8 cellular contexts compared by ENCODE assay signal in genomic region chr5:177454397-177455035, GRCh38. TPM values are rescaled to one million over a fixed set of nuclear protein-coding genes. Genes with fewer than 3 reads are reported as not detected.
A peak's percentile ranks its signal among the peaks of the same experiment; 100 is the strongest.
DNase-seq lines count a peak whose midpoint lies in the region; ATAC-seq, FAIRE-seq and TF ChIP-seq lines count a peak whose summit lies in the region.

No MANE protein-coding gene starts in this region.

- H3K27ac ChIP-seq in CD8-positive, alpha-beta T cell (ENCODE audit: low read depth, low read length) = peak overlapping the region; percentile 88
- H3K27ac ChIP-seq in H1 (ENCODE audit: low read depth, low read length) (peak overlapping the region; percentile 86; the same call in 1 of the 2 replicates), mesendoderm (ENCODE audit: low read depth, low read length) (no peak overlapping the region)

- peak; percentile 84 for TF ChIP-seq CTCF in CD8-positive, alpha-beta T cell (IDR thresholded peaks at IDR 0.05)
- peak in 2 of 3 experiments; percentile 82 to 88; a peak in 3 of 4 replicates for TF ChIP-seq CTCF in H1 (IDR thresholded peaks at IDR 0.05; ENCODE audit: control extremely low read depth in 1 of 3, insufficient read depth in 1 of 3, low read depth in 1 of 3, low read length in 3 of 3)

- H2BK120ac ChIP-seq in H1 (replicated peaks; ENCODE audit: low read depth, low read length) (no peak overlapping the region), mesendoderm (ENCODE audit: low read depth, low read length) (no peak overlapping the region)

- H2AFZ ChIP-seq in H1 (ENCODE audit: low read length) = no peak overlapping the region

- H3K23me2 ChIP-seq in H1 (ENCODE audit: low read depth, low read length) = peaks cover 15% of the 10 kb centered on the region; the same call in 1 of the 2 replicates

- peaks cover 18% of the 10 kb centered on the region for H3K4me1 Mint-ChIP-seq in CD8-positive, alpha-beta T cell (ENCODE audit: low read depth)
- H3K4me1 Mint-ChIP-seq in activated CD8-positive, alpha-beta memory T cell treated with anti-CD3 and anti-CD28 coated beads, Interleukin-2, amount 10 ng/mL, durations not matched to agents 7 days and 5 days = peaks cover 18% of the 10 kb centered on the region

- peak; percentile 72 to 85 for TF ChIP-seq RAD21 in H1 (IDR thresholded peaks at IDR 0.05 in 1 of 2, conservative IDR thresholded peaks at IDR 0.05 in 1 of 2; ENCODE audit: low read depth in 2 of 2, low read length in 2 of 2)

- TF ChIP-seq EP300 in H1 (IDR thresholded peaks at IDR 0.05; ENCODE audit: borderline replicate concordance in 1 of 2, low read depth in 2 of 2, low read length in 2 of 2) = peak in 1 of 2 experiments; percentile 67; a peak in 1 of 3 replicates

- peaks cover 22 to 23% of the 10 kb centered on the region in 2 experiments for H4K20me1 ChIP-seq in H1 (replicated peaks in 1 of 2; ENCODE audit: control insufficient read depth in 1 of 2, insufficient read depth in 2 of 2, low read length in 2 of 2)

- peak overlapping the region; percentile 93 for H3K4me3 ChIP-seq in CD8-positive, alpha-beta T cell (ENCODE audit: low read depth, low read length)
- H3K4me3 ChIP-seq in H1 (ENCODE audit: extremely low read depth in 1 of 4, insufficient read depth in 2 of 4, low read depth in 3 of 4, low read length in 4 of 4) = peak overlapping the region; percentile 47 to 86 (median 81)
- H3K4me3 ChIP-seq in mesendoderm (ENCODE audit: low read length) = no peak overlapping the region

- H3K18ac ChIP-seq in H1 (ENCODE audit: extremely low read depth, low read length) (peak overlapping the region; percentile 51; the same call in 1 of the 2 replicates), mesendoderm (ENCODE audit: low read length) (peak overlapping the region; percentile 29)

- H3K9me3 Mint-ChIP-seq in CD8-positive, alpha-beta T cell = no peaks in the 10 kb centered on the region
- H3K9me3 Mint-ChIP-seq in activated CD8-positive, alpha-beta memory T cell treated with anti-CD3 and anti-CD28 coated beads, Interleukin-2, amount 10 ng/mL, durations not matched to agents 7 days and 5 days (ENCODE audit: low read depth) = no peaks in the 10 kb centered on the region

- H3K4ac ChIP-seq in H1 (replicated peaks; ENCODE audit: insufficient read length, low read depth, low read length) (no peak overlapping the region), mesendoderm (ENCODE audit: low read depth, low read length) (no peak overlapping the region)

- peak; percentile 55 for ATAC-seq in CD8-positive, alpha-beta T cell
- ATAC-seq in GM19397 (IDR thresholded peaks at IDR 0.05; ENCODE audit: unreplicated experiment) = peak; percentile 58
- peak; percentile 34 for ATAC-seq in HG03558 (IDR thresholded peaks at IDR 0.05; ENCODE audit: extremely low read depth, unreplicated experiment)
- ATAC-seq in activated CD8-positive, alpha-beta memory T cell treated with anti-CD3 and anti-CD28 coated beads, Interleukin-2, amount 10 ng/mL, durations not matched to agents 7 days and 5 days = peak; percentile 60

- H3K27me3 Mint-ChIP-seq in CD8-positive, alpha-beta T cell (ENCODE audit: low read depth) = no peaks in the 10 kb centered on the region
- H3K27me3 Mint-ChIP-seq in activated CD8-positive, alpha-beta memory T cell treated with anti-CD3 and anti-CD28 coated beads, Interleukin-2, amount 10 ng/mL, durations not matched to agents 7 days and 5 days = peaks cover 5% of the 10 kb centered on the region

- FAIRE-seq in H1 (lab: Jason Lieb, UNC) = no peak

- intact Hi-C loops in CD8-positive, alpha-beta T cell (cut with DNase I, micrococcal nuclease) = loop anchor here (1.0 to 5.0 kb wide), 8 partner anchors 8 to 337 kb away; partner anchors contain the start of genes GRK6 (in 2 of the 2) and PRR7 (in 2 of the 2)

- WGBS in H1 (ENCODE audit: extremely low coverage in 1 of 2, insufficient coverage in 1 of 2, insufficient read length in 1 of 2, insufficient replicate concordance in 2 of 2, low coverage in 1 of 2, low lambda C conversion rate in 2 of 2, missing lambda C conversion rate in 1 of 2), 2 experiments = 1% methylated on average over 65 of the region's 84 CpGs; no CpG with 5 or more reads in 1 of the 2 experiments
- no CpG with 5 or more reads among the region's 84 CpGs for WGBS in mesendoderm (ENCODE audit: extremely low coverage, insufficient coverage, low lambda C conversion rate)

- H2BK12ac ChIP-seq in H1 (ENCODE audit: low read depth, low read length) = no peak overlapping the region

- H3K27me3 ChIP-seq in CD8-positive, alpha-beta T cell (ENCODE audit: insufficient read depth, low read length) = no peaks in the 10 kb centered on the region
- peaks cover 0 to 10% (median 8%) of the 10 kb centered on the region in 4 experiments; a peak in 2 of 7 replicates for H3K27me3 ChIP-seq in H1 (replicated peaks in 1 of 4; ENCODE audit: control insufficient read depth in 3 of 4, extremely low read depth in 1 of 4, insufficient read depth in 3 of 4, low read length in 3 of 4)
- no peaks in the 10 kb centered on the region for H3K27me3 ChIP-seq in mesendoderm (ENCODE audit: insufficient read depth, low read length, poor library complexity)

- H2BK15ac ChIP-seq in H1 (ENCODE audit: low read length) (no peak overlapping the region), mesendoderm (replicated peaks; ENCODE audit: low read depth) (no peak overlapping the region)

- peak overlapping the region; percentile 81 to 93 for H3K4me2 ChIP-seq in H1 (ENCODE audit: insufficient read depth in 1 of 2, low read depth in 2 of 2, low read length in 2 of 2)
- H3K4me2 ChIP-seq in mesendoderm (ENCODE audit: low read length) = peak overlapping the region; percentile 84

- peak overlapping the region; percentile 82 for H4K91ac ChIP-seq in H1 (replicated peaks; ENCODE audit: insufficient read length, low read length)

- H3K36me3 ChIP-seq in CD8-positive, alpha-beta T cell (ENCODE audit: insufficient read depth, low read length) = no peaks in the 10 kb centered on the region
- H3K36me3 ChIP-seq in H1 (ENCODE audit: control insufficient read depth in 2 of 4, insufficient read depth in 4 of 4, low read length in 3 of 4) (peaks cover 11 to 26% (median 23%) of the 10 kb centered on the region in 4 experiments; a peak in 7 of 8 replicates), mesendoderm (ENCODE audit: control insufficient read depth, insufficient read depth, low read length) (peaks cover 8% of the 10 kb centered on the region)

- H2BK20ac ChIP-seq in H1 (ENCODE audit: low read length) = no peak overlapping the region

- peak overlapping the region; percentile 39 to 96 (median 90); a peak in 6 of 7 replicates for H3K9ac ChIP-seq in H1 (replicated peaks in 1 of 4; ENCODE audit: extremely low read depth in 1 of 4, low read depth in 3 of 4, low read length in 3 of 4)
- peak overlapping the region; percentile 67 for H3K9ac ChIP-seq in mesendoderm (ENCODE audit: low read length)

- no peak overlapping the region for H2AK5ac ChIP-seq in H1 (ENCODE audit: low read depth, low read length)
- H2AK5ac ChIP-seq in mesendoderm (ENCODE audit: low read length) = no peak overlapping the region

- peak overlapping the region; percentile 85 for H3K27ac Mint-ChIP-seq in CD8-positive, alpha-beta T cell
- no peak overlapping the region for H3K27ac Mint-ChIP-seq in activated CD8-positive, alpha-beta memory T cell treated with anti-CD3 and anti-CD28 coated beads, Interleukin-2, amount 10 ng/mL, durations not matched to agents 7 days and 5 days

- H3K56ac ChIP-seq in H1 (replicated peaks; ENCODE audit: insufficient read length, low read depth, low read length) (no peak overlapping the region), mesendoderm (ENCODE audit: low read length) (peak overlapping the region; percentile 86)

- H2BK5ac ChIP-seq in H1 (ENCODE audit: low read depth, low read length) (0 out of 2 replicates have a peak overlapping the region, but pooled peaks have one; percentile 66), mesendoderm (ENCODE audit: low read length) (no peak overlapping the region)

- peaks cover 4% of the 10 kb centered on the region for H3K36me3 Mint-ChIP-seq in CD8-positive, alpha-beta T cell
- H3K36me3 Mint-ChIP-seq in activated CD8-positive, alpha-beta memory T cell treated with anti-CD3 and anti-CD28 coated beads, Interleukin-2, amount 10 ng/mL, durations not matched to agents 7 days and 5 days = peaks cover 2% of the 10 kb centered on the region

- H3K79me2 ChIP-seq in H1 (ENCODE audit: control insufficient read depth in 1 of 2, insufficient read depth in 2 of 2, low read length in 2 of 2) (no peaks in the 10 kb centered on the region), mesendoderm (ENCODE audit: control insufficient read depth, insufficient read depth, low read length) (no peaks in the 10 kb centered on the region)

- CTCF ChIA-PET in CD8-positive, alpha-beta T cell (lab: Charles Lee) = interaction anchor here (1.0 to 26.7 kb wide), 32 partner anchors 11 to 917 kb away, joined by 3 to 628 read pairs (median 6); partner anchors contain the start of genes DBN1, F12, GRK6 and PDLIM7
- CTCF ChIA-PET in activated CD8-positive, alpha-beta memory T cell treated with anti-CD3 and anti-CD28 coated beads, Interleukin-2, amount 10 ng/mL, durations not matched to agents 7 days and 5 days (lab: Charles Lee) = interaction anchor here (0.9 to 25.5 kb wide), 35 partner anchors 9 to 340 kb away, joined by 3 to 717 read pairs (median 10); partner anchors contain the start of genes DDX41, F12, GRK6 and LMAN2
- CTCF ChIA-PET in H1 (lab: Charles Lee; ENCODE audit: partially characterized antibody) = interaction anchor here (0.6 to 23.6 kb wide), 24 partner anchors 9 to 146 kb away, joined by 3 to 430 read pairs (median 7); partner anchors contain the start of genes F12, MXD3, PFN3 and PRR7

- H4K5ac ChIP-seq in H1 (ENCODE audit: insufficient read length, low read depth, low read length) (no peak overlapping the region), mesendoderm (ENCODE audit: low read length) (no peak overlapping the region)

- no peaks in the 10 kb centered on the region; the same call in 1 of the 2 replicates for H3K79me1 ChIP-seq in H1 (ENCODE audit: low read depth, low read length)
- H3K79me1 ChIP-seq in mesendoderm (ENCODE audit: low read length) = no peaks in the 10 kb centered on the region

- H3K9me3 ChIP-seq in CD8-positive, alpha-beta T cell (ENCODE audit: low read length) = no peaks in the 10 kb centered on the region
- no peaks in the 10 kb centered on the region for H3K9me3 ChIP-seq in H1 (ENCODE audit: insufficient read depth in 2 of 2, low read depth in 1 of 2, low read length in 1 of 2)

- DNase-seq in CD8-positive, alpha-beta T cell = peak; percentile 90 to 98 (median 94)
- peak; percentile 59 for DNase-seq in NK-92 (lab: John Stamatoyannopoulos, UW; ENCODE audit: unreplicated experiment)
- peak; percentile 93 for DNase-seq in activated CD8-positive, alpha-beta memory T cell treated with anti-CD3 and anti-CD28 coated beads, Interleukin-2, amount 10 ng/mL, durations not matched to agents 7 days and 5 days
- peak in 1 of 2 experiments; percentile 98 for DNase-seq in H1 (ENCODE audit: low read depth in 1 of 2, low spot score in 2 of 2)
- peak; percentile 92 for DNase-seq in mesendoderm
- DNase-seq in stimulated activated CD8-positive, alpha-beta memory T cell treated with anti-CD3 and anti-CD28 coated beads, Interleukin-12 subunit alpha, Interleukin-12 subunit beta, amount 100 ng/mL, for 4 hours (ENCODE audit: low read depth) = peak; percentile 92

- H3K4me3 Mint-ChIP-seq in CD8-positive, alpha-beta T cell = peak overlapping the region; percentile 86
- peak overlapping the region; percentile 78 for H3K4me3 Mint-ChIP-seq in activated CD8-positive, alpha-beta memory T cell treated with anti-CD3 and anti-CD28 coated beads, Interleukin-2, amount 10 ng/mL, durations not matched to agents 7 days and 5 days

- H4K8ac ChIP-seq in H1 (ENCODE audit: extremely low read depth, insufficient read depth, low read length) = peak overlapping the region; percentile 90
- H4K8ac ChIP-seq in mesendoderm (ENCODE audit: low read depth, low read length) = no peak overlapping the region

- H3K23ac ChIP-seq in H1 (ENCODE audit: insufficient read length) (no peak overlapping the region), mesendoderm (ENCODE audit: low read length) (peak overlapping the region; percentile 57)

- H3K14ac ChIP-seq in H1 (ENCODE audit: insufficient read length) = no peak overlapping the region

- H3K4me1 ChIP-seq in CD8-positive, alpha-beta T cell (ENCODE audit: insufficient read depth, low read length) = peaks cover 16% of the 10 kb centered on the region
- H3K4me1 ChIP-seq in H1 (replicated peaks in 1 of 4; ENCODE audit: control insufficient read depth in 3 of 4, insufficient read depth in 4 of 4, low read length in 3 of 4) = peaks cover 0 to 22% (median 10%) of the 10 kb centered on the region in 4 experiments; a peak in 6 of 7 replicates
- no peaks in the 10 kb centered on the region for H3K4me1 ChIP-seq in mesendoderm (ENCODE audit: control insufficient read depth, low read depth, low read length)

- TF ChIP-seq POLR2A in H1 (IDR thresholded peaks at IDR 0.05; ENCODE audit: control extremely low read depth in 1 of 2, low read depth in 2 of 2, low read length in 2 of 2) = peak in 1 of 2 experiments; percentile 63; a peak in 1 of 3 replicates

- POLR2A ChIA-PET in CD8-positive, alpha-beta T cell (lab: Charles Lee) = interaction anchor here (0.9 to 22.6 kb wide), 14 partner anchors 8 to 321 kb away, joined by 3 to 498 read pairs (median 6); partner anchors contain the start of genes F12, GRK6, LMAN2 and NSD1
- POLR2A ChIA-PET in H1 (lab: Charles Lee; ENCODE audit: partially characterized antibody) = interaction anchor here (0.7 to 67.5 kb wide), 34 partner anchors 15 to 666 kb away, joined by 3 to 3349 read pairs (median 6); partner anchors contain the start of genes DBN1, DOK3, F12 and GRK6

RNA-seq across cellular contexts. Expression of gene PRR7, which starts 7.9 kb away (rescaled TPM):
- total RNA-seq in CD8-positive, alpha-beta T cell = 10 to 100 TPM; 21.0 TPM
- total RNA-seq in activated CD8-positive, alpha-beta memory T cell treated with anti-CD3 and anti-CD28 coated beads, Interleukin-2, amount 10 ng/mL, durations not matched to agents 7 days and 5 days = 1 to 10 TPM; 3.1 to 5.3 TPM
- total RNA-seq in H1 (2021; fragmentation: NEBNext Ultra II Directional; extraction: Animal tissue kit (Norgen Biotek cat#: 25700)) = 8.0 and 8.6 TPM in 2 replicates
- 11.8 and 23.1 TPM in 2 replicates for polyA plus RNA-seq in H1 (2011; rRNA removed)
- 11.7 TPM for polyA plus RNA-seq in H1 (2011; cell fraction: cytosol; rRNA removed)
- polyA plus RNA-seq in H1 (2011; cell fraction: nucleus; rRNA removed) = 12.5 TPM
- polyA plus RNA-seq in H1 (2012, experiment 1 of 2) = 0.79 to 4.9 TPM (median 4.9 TPM) in 4 replicates
- polyA plus RNA-seq in H1 (2012, experiment 2 of 2) = 2.8 TPM
- 5.2 TPM for polyA plus RNA-seq in H1 (2013, experiment 1 of 2)
- 4.9 TPM for polyA plus RNA-seq in H1 (2013, experiment 2 of 2)
- polyA minus RNA-seq in H1 (2011; rRNA and poly(A)+ RNA removed) = 0.12 and 0.13 TPM in 2 replicates
- 5.2 TPM for polyA minus RNA-seq in H1 (2011; cell fraction: cytosol; rRNA and poly(A)+ RNA removed)
- 7.5 TPM for polyA minus RNA-seq in H1 (2011; cell fraction: nucleus; rRNA and poly(A)+ RNA removed)
- polyA plus RNA-seq in mesendoderm (2013, experiment 1 of 2) = 2.6 TPM
- polyA plus RNA-seq in mesendoderm (2013, experiment 2 of 2) = 2.9 TPM

RNA-seq across cellular contexts. Expression of gene DBN1, which starts 18.9 kb away (rescaled TPM):
- total RNA-seq in CD8-positive, alpha-beta T cell = 10 to 100 TPM; 16.2 to 19.9 TPM
- total RNA-seq in activated CD8-positive, alpha-beta memory T cell treated with anti-CD3 and anti-CD28 coated beads, Interleukin-2, amount 10 ng/mL, durations not matched to agents 7 days and 5 days = 100 to 1,000 TPM in 1 of 2 experiments, 10 to 100 TPM in 1; 81.5 to 128 TPM
- total RNA-seq in H1 (2021; fragmentation: NEBNext Ultra II Directional; extraction: Animal tissue kit (Norgen Biotek cat#: 25700)) = 325 and 333 TPM in 2 replicates
- 168 and 250 TPM in 2 replicates for polyA plus RNA-seq in H1 (2011; rRNA removed)
- 212 TPM for polyA plus RNA-seq in H1 (2011; cell fraction: cytosol; rRNA removed)
- polyA plus RNA-seq in H1 (2011; cell fraction: nucleus; rRNA removed) = 1,074 TPM
- polyA plus RNA-seq in H1 (2012, experiment 1 of 2) = 188 to 314 TPM (median 284 TPM) in 4 replicates
- polyA plus RNA-seq in H1 (2012, experiment 2 of 2) = 241 TPM
- polyA plus RNA-seq in H1 (2013, experiment 1 of 2) = 332 TPM
- 350 TPM for polyA plus RNA-seq in H1 (2013, experiment 2 of 2)
- 120 and 154 TPM in 2 replicates for polyA minus RNA-seq in H1 (2011; rRNA and poly(A)+ RNA removed)
- polyA minus RNA-seq in H1 (2011; cell fraction: cytosol; rRNA and poly(A)+ RNA removed) = 133 TPM
- polyA minus RNA-seq in H1 (2011; cell fraction: nucleus; rRNA and poly(A)+ RNA removed) = 288 TPM
- 305 TPM for polyA plus RNA-seq in mesendoderm (2013, experiment 1 of 2)
- 309 TPM for polyA plus RNA-seq in mesendoderm (2013, experiment 2 of 2)

RNA-seq across cellular contexts. Expression of gene GRK6, which starts 28.0 kb away (rescaled TPM):
- total RNA-seq in CD8-positive, alpha-beta T cell = 100 to 1,000 TPM; 133 to 139 TPM
- total RNA-seq in activated CD8-positive, alpha-beta memory T cell treated with anti-CD3 and anti-CD28 coated beads, Interleukin-2, amount 10 ng/mL, durations not matched to agents 7 days and 5 days = 100 to 1,000 TPM; 112 to 159 TPM
- total RNA-seq in H1 (2021; fragmentation: NEBNext Ultra II Directional; extraction: Animal tissue kit (Norgen Biotek cat#: 25700)) = 52.0 and 57.8 TPM in 2 replicates
- 31.8 and 50.8 TPM in 2 replicates for polyA plus RNA-seq in H1 (2011; rRNA removed)
- 43.3 TPM for polyA plus RNA-seq in H1 (2011; cell fraction: cytosol; rRNA removed)
- 53.8 TPM for polyA plus RNA-seq in H1 (2011; cell fraction: nucleus; rRNA removed)
- 32.8 to 46.4 TPM (median 42.2 TPM) in 4 replicates for polyA plus RNA-seq in H1 (2012, experiment 1 of 2)
- 38.4 TPM for polyA plus RNA-seq in H1 (2012, experiment 2 of 2)
- polyA plus RNA-seq in H1 (2013, experiment 1 of 2) = 23.7 TPM
- polyA plus RNA-seq in H1 (2013, experiment 2 of 2) = 24.5 TPM
- polyA minus RNA-seq in H1 (2011; rRNA and poly(A)+ RNA removed) = 21.9 and 25.8 TPM in 2 replicates
- polyA minus RNA-seq in H1 (2011; cell fraction: cytosol; rRNA and poly(A)+ RNA removed) = 27.7 TPM
- polyA minus RNA-seq in H1 (2011; cell fraction: nucleus; rRNA and poly(A)+ RNA removed) = 39.0 TPM
- 20.9 TPM for polyA plus RNA-seq in mesendoderm (2013, experiment 1 of 2)
- 21.1 TPM for polyA plus RNA-seq in mesendoderm (2013, experiment 2 of 2)

RNA-seq across cellular contexts. Expression of gene PDLIM7, which starts 42.9 kb away (rescaled TPM):
- total RNA-seq in CD8-positive, alpha-beta T cell = 1 to 10 TPM; 6.6 to 7.1 TPM
- 10 to 100 TPM; 72.9 to 81.2 TPM for total RNA-seq in activated CD8-positive, alpha-beta memory T cell treated with anti-CD3 and anti-CD28 coated beads, Interleukin-2, amount 10 ng/mL, durations not matched to agents 7 days and 5 days
- total RNA-seq in H1 (2021; fragmentation: NEBNext Ultra II Directional; extraction: Animal tissue kit (Norgen Biotek cat#: 25700)) = 86.7 and 94.2 TPM in 2 replicates
- 67.3 and 118 TPM in 2 replicates for polyA plus RNA-seq in H1 (2011; rRNA removed)
- 69.8 TPM for polyA plus RNA-seq in H1 (2011; cell fraction: cytosol; rRNA removed)
- polyA plus RNA-seq in H1 (2011; cell fraction: nucleus; rRNA removed) = 396 TPM
- polyA plus RNA-seq in H1 (2012, experiment 1 of 2) = 66.9 to 114 TPM (median 104 TPM) in 4 replicates
- polyA plus RNA-seq in H1 (2012, experiment 2 of 2) = 72.7 TPM
- polyA plus RNA-seq in H1 (2013, experiment 1 of 2) = 55.8 TPM
- 54.4 TPM for polyA plus RNA-seq in H1 (2013, experiment 2 of 2)
- polyA minus RNA-seq in H1 (2011; rRNA and poly(A)+ RNA removed) = 22.3 and 28.0 TPM in 2 replicates
- polyA minus RNA-seq in H1 (2011; cell fraction: cytosol; rRNA and poly(A)+ RNA removed) = 53.7 TPM
- polyA minus RNA-seq in H1 (2011; cell fraction: nucleus; rRNA and poly(A)+ RNA removed) = 149 TPM
- 117 TPM for polyA plus RNA-seq in mesendoderm (2013, experiment 1 of 2)
- 119 TPM for polyA plus RNA-seq in mesendoderm (2013, experiment 2 of 2)

RNA-seq across cellular contexts. Expression of gene F12, which starts 45.2 kb away (rescaled TPM):
- total RNA-seq in CD8-positive, alpha-beta T cell = not detected
- 1 to 10 TPM; 1.3 to 2.2 TPM for total RNA-seq in activated CD8-positive, alpha-beta memory T cell treated with anti-CD3 and anti-CD28 coated beads, Interleukin-2, amount 10 ng/mL, durations not matched to agents 7 days and 5 days
- total RNA-seq in H1 (2021; fragmentation: NEBNext Ultra II Directional; extraction: Animal tissue kit (Norgen Biotek cat#: 25700)) = 5.4 and 6.5 TPM in 2 replicates
- 7.8 and 12.0 TPM in 2 replicates for polyA plus RNA-seq in H1 (2011; rRNA removed)
- 6.0 TPM for polyA plus RNA-seq in H1 (2011; cell fraction: cytosol; rRNA removed)
- polyA plus RNA-seq in H1 (2011; cell fraction: nucleus; rRNA removed) = 5.0 TPM
- polyA plus RNA-seq in H1 (2012, experiment 1 of 2) = 3.5 to 7.1 TPM (median 4.9 TPM) in 4 replicates
- 3.5 TPM for polyA plus RNA-seq in H1 (2012, experiment 2 of 2)
- polyA plus RNA-seq in H1 (2013, experiment 1 of 2) = 2.6 TPM
- 3.1 TPM for polyA plus RNA-seq in H1 (2013, experiment 2 of 2)
- 0.85 and 0.88 TPM in 2 replicates for polyA minus RNA-seq in H1 (2011; rRNA and poly(A)+ RNA removed)
- polyA minus RNA-seq in H1 (2011; cell fraction: cytosol; rRNA and poly(A)+ RNA removed) = 2.3 TPM
- 2.7 TPM for polyA minus RNA-seq in H1 (2011; cell fraction: nucleus; rRNA and poly(A)+ RNA removed)
- polyA plus RNA-seq in mesendoderm (2013, experiment 1 of 2) = 0.24 TPM
- polyA plus RNA-seq in mesendoderm (2013, experiment 2 of 2) = 0.25 TPM
